11 cellular contexts compared by ENCODE assay signal in the genomic region with DNA sequence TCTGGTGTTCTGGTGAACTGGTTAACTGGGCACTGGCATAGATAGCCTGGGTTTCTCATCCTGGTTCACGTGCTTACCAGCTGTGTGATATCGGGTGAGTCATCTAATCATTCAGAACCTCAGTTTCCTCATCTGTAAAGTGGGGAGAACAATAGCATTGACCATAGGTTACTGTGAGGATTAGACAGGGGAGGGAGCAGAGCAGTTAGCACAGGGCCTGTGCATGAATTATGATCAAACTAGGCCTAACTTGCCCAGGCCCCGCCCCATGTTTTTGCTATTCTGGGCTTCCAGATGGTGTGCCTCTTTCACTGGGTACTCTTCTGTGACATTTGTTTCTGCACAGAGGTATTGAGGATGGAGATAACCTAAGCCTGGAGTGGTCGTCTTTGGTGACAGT. TPM values are rescaled to one million over a fixed set of nuclear protein-coding genes. Genes with fewer than 3 reads are reported as not detected.
DNase-seq lines count a peak whose midpoint lies in the region; ATAC-seq and TF ChIP-seq lines count a peak whose summit lies in the region.
"Had no signal": no experiment of that assay in that cellular context is flagged by ENCODE, and none has a peak within 500 bp of the region (broad histone marks: within the 10 kb centered on the region; RNA-seq: fewer than 3 reads in every experiment).

No MANE protein-coding gene starts in this region.

- H3K36me3 Mint-ChIP-seq in activated T-helper 1 cell treated with anti-CD3 and anti-CD28 coated beads, Interleukin-12 subunit alpha, Interleukin-12 subunit beta, Interleukin-2, Interleukin-4 antibody, amounts not matched to agents 30 ng/mL and 10 ng/mL and 1 ng/mL, durations not matched to agents 14 hours and 24 hours and 36 hours (ENCODE audit: low read depth) = peaks cover 4% of the 10 kb centered on the region
- H3K36me3 Mint-ChIP-seq in CD4-positive, alpha-beta memory T cell = peaks cover 0 to 3% of the 10 kb centered on the region in 2 donors

- DNase-seq in Right ventricle myocardium superior (no peak), left cardiac atrium (no peak), right atrium auricular region (ENCODE audit: low spot score) (no peak), upper lobe of right lung (no peak)
- no peak for DNase-seq in activated T-helper 1 cell treated with anti-CD3 and anti-CD28 coated beads, Interleukin-12 subunit alpha, Interleukin-12 subunit beta, Interleukin-2, Interleukin-4 antibody, amounts not matched to agents 30 ng/mL and 10 ng/mL and 1 ng/mL, durations not matched to agents 14 hours and 24 hours and 36 hours (ENCODE audit: low spot score)
- DNase-seq in CD4-positive, alpha-beta memory T cell = no peak
- no peak for DNase-seq in activated naive CD4-positive, alpha-beta T cell (lab: John Stamatoyannopoulos, UW)
- DNase-seq: activated CD8-positive, alpha-beta memory T cell treated with anti-CD3 and anti-CD28 coated beads for 24 hours; small intestine; SW 1271 had no signal

- no peak overlapping the region for H3K4me3 Mint-ChIP-seq in activated T-helper 1 cell treated with anti-CD3 and anti-CD28 coated beads, Interleukin-12 subunit alpha, Interleukin-12 subunit beta, Interleukin-2, Interleukin-4 antibody, amounts not matched to agents 30 ng/mL and 10 ng/mL and 1 ng/mL, durations not matched to agents 14 hours and 24 hours and 36 hours
- no peak overlapping the region for H3K4me3 Mint-ChIP-seq in CD4-positive, alpha-beta memory T cell

- intact Hi-C loops in Right ventricle myocardium superior (cut with DNase I) = no loop called here
- intact Hi-C loops in left cardiac atrium (cut with DNase I) = no loop called here
- intact Hi-C loops in upper lobe of right lung (cut with DNase I) = no loop called here
- intact Hi-C loops in activated T-helper 1 cell treated with anti-CD3 and anti-CD28 coated beads, Interleukin-12 subunit alpha, Interleukin-12 subunit beta, Interleukin-2, Interleukin-4 antibody, amounts not matched to agents 30 ng/mL and 10 ng/mL and 1 ng/mL, durations not matched to agents 14 hours and 24 hours and 36 hours (cut with micrococcal nuclease) = no loop called here
- intact Hi-C loops in CD4-positive, alpha-beta memory T cell (cut with micrococcal nuclease) = no loop called here

- no peaks in the 10 kb centered on the region for H3K9me3 Mint-ChIP-seq in activated T-helper 1 cell treated with anti-CD3 and anti-CD28 coated beads, Interleukin-12 subunit alpha, Interleukin-12 subunit beta, Interleukin-2, Interleukin-4 antibody, amounts not matched to agents 30 ng/mL and 10 ng/mL and 1 ng/mL, durations not matched to agents 14 hours and 24 hours and 36 hours
- no peaks in the 10 kb centered on the region for H3K9me3 Mint-ChIP-seq in CD4-positive, alpha-beta memory T cell

- H3K9me3 ChIP-seq in right atrium auricular region (no peaks in the 10 kb centered on the region), upper lobe of right lung (no peaks in the 10 kb centered on the region)
- H3K9me3 ChIP-seq in CD4-positive, alpha-beta memory T cell (ENCODE audit: control insufficient read depth in 1 of 2, low read length in 2 of 2) = no peaks in the 10 kb centered on the region

- H3K4me1 Mint-ChIP-seq in activated T-helper 1 cell treated with anti-CD3 and anti-CD28 coated beads, Interleukin-12 subunit alpha, Interleukin-12 subunit beta, Interleukin-2, Interleukin-4 antibody, amounts not matched to agents 30 ng/mL and 10 ng/mL and 1 ng/mL, durations not matched to agents 14 hours and 24 hours and 36 hours (ENCODE audit: low read depth) = peaks cover 39% of the 10 kb centered on the region
- H3K4me1 Mint-ChIP-seq in CD4-positive, alpha-beta memory T cell = peaks cover 16 to 41% (median 33%) of the 10 kb centered on the region in 4 donors

- no peaks in the 10 kb centered on the region for H3K36me3 ChIP-seq in right atrium auricular region
- H3K36me3 ChIP-seq in upper lobe of right lung = no peaks in the 10 kb centered on the region
- H3K36me3 ChIP-seq in CD4-positive, alpha-beta memory T cell (ENCODE audit: insufficient read depth, low read length) = no peaks in the 10 kb centered on the region

- H3K27ac ChIP-seq in right atrium auricular region = peak overlapping the region; percentile 17 to 62
- peak overlapping the region; percentile 58 for H3K27ac ChIP-seq in upper lobe of right lung
- H3K27ac ChIP-seq in CD4-positive, alpha-beta memory T cell (ENCODE audit: low read depth, low read length) = no peak overlapping the region

- H3K27ac Mint-ChIP-seq in activated T-helper 1 cell treated with anti-CD3 and anti-CD28 coated beads, Interleukin-12 subunit alpha, Interleukin-12 subunit beta, Interleukin-2, Interleukin-4 antibody, amounts not matched to agents 30 ng/mL and 10 ng/mL and 1 ng/mL, durations not matched to agents 14 hours and 24 hours and 36 hours = no peak overlapping the region
- no peak overlapping the region for H3K27ac Mint-ChIP-seq in CD4-positive, alpha-beta memory T cell

- CTCF ChIA-PET in CD4-positive, alpha-beta memory T cell (lab: Charles Lee; ENCODE audit: partially characterized antibody) = no interaction called here

- peaks cover 21% of the 10 kb centered on the region for H3K27me3 Mint-ChIP-seq in activated T-helper 1 cell treated with anti-CD3 and anti-CD28 coated beads, Interleukin-12 subunit alpha, Interleukin-12 subunit beta, Interleukin-2, Interleukin-4 antibody, amounts not matched to agents 30 ng/mL and 10 ng/mL and 1 ng/mL, durations not matched to agents 14 hours and 24 hours and 36 hours (ENCODE audit: insufficient read depth)
- H3K27me3 Mint-ChIP-seq in CD4-positive, alpha-beta memory T cell = no peaks in the 10 kb centered on the region

- H3K4me3 ChIP-seq in right atrium auricular region = no peak overlapping the region
- no peak overlapping the region for H3K4me3 ChIP-seq in upper lobe of right lung
- no peak overlapping the region for H3K4me3 ChIP-seq in CD4-positive, alpha-beta memory T cell (ENCODE audit: low read length in 2 of 2)

- TF ChIP-seq CTCF in right atrium auricular region (IDR thresholded peaks at IDR 0.05) (no peak), upper lobe of right lung (IDR thresholded peaks at IDR 0.05) (no peak)

- ATAC-seq in Right ventricle myocardium superior (ENCODE audit: poor library complexity) (peak; percentile 4), left cardiac atrium (no peak), SK-N-SH treated with all-trans-retinoic acid at 6 μM for 48 hours (peak; percentile 12), upper lobe of right lung (no peak)

- POLR2A ChIA-PET in CD4-positive, alpha-beta memory T cell (lab: Charles Lee; ENCODE audit: partially characterized antibody) = no interaction called here

- H3K4me1 ChIP-seq in right atrium auricular region = peaks cover 0 to 35% of the 10 kb centered on the region in 2 donors
- H3K4me1 ChIP-seq in upper lobe of right lung = peaks cover 29% of the 10 kb centered on the region
- H3K4me1 ChIP-seq in CD4-positive, alpha-beta memory T cell (ENCODE audit: insufficient read depth, low read length) = peaks cover 33% of the 10 kb centered on the region

- H3K27me3 ChIP-seq in right atrium auricular region (no peaks in the 10 kb centered on the region), upper lobe of right lung (no peaks in the 10 kb centered on the region)
- H3K27me3 ChIP-seq in CD4-positive, alpha-beta memory T cell (ENCODE audit: insufficient read depth, low read length) = no peaks in the 10 kb centered on the region

TF ChIP-seq in SK-N-SH treated with all-trans-retinoic acid at 6 μM for 48 hours, 23 proteins besides CTCF, POLR2A, EP300 and RAD21:
- TF ChIP-seq PPARA (CRISPR knock-in tag; IDR thresholded peaks at IDR 0.05; ENCODE audit: borderline replicate concordance) = no peak

RNA-seq across cellular contexts. Expression of gene KLHL36, which starts 4.6 kb away (rescaled TPM):
- total RNA-seq in Right ventricle myocardium superior (66.1 TPM), left cardiac atrium (10 to 100 TPM; 35.8 to 47.0 TPM), right atrium auricular region (10 to 100 TPM; 36.2 to 44.1 TPM), upper lobe of right lung (56.3 TPM)
- 39.3 and 42.6 TPM in 2 replicates for total RNA-seq in activated T-helper 1 cell treated with anti-CD3 and anti-CD28 coated beads, Interleukin-12 subunit alpha, Interleukin-12 subunit beta, Interleukin-2, Interleukin-4 antibody, amounts not matched to agents 30 ng/mL and 10 ng/mL and 1 ng/mL, durations not matched to agents 14 hours and 24 hours and 36 hours
- 100 to 1,000 TPM; 131 to 149 TPM for total RNA-seq in CD4-positive, alpha-beta memory T cell
- polyA plus RNA-seq in CD4-positive, alpha-beta memory T cell = 10 to 100 TPM; 28.2 to 43.0 TPM

RNA-seq across cellular contexts. Expression of gene COTL1, which starts 25.8 kb away (rescaled TPM):
- total RNA-seq in Right ventricle myocardium superior (14.4 TPM), left cardiac atrium (10 to 100 TPM; 37.3 to 43.9 TPM), right atrium auricular region (10 to 100 TPM in 1 of 2 donors, 1 to 10 TPM in 1; 8.0 to 27.1 TPM), upper lobe of right lung (129 TPM)
- total RNA-seq in activated T-helper 1 cell treated with anti-CD3 and anti-CD28 coated beads, Interleukin-12 subunit alpha, Interleukin-12 subunit beta, Interleukin-2, Interleukin-4 antibody, amounts not matched to agents 30 ng/mL and 10 ng/mL and 1 ng/mL, durations not matched to agents 14 hours and 24 hours and 36 hours = 531 and 535 TPM in 2 replicates
- 100 to 1,000 TPM; 181 to 186 TPM for total RNA-seq in CD4-positive, alpha-beta memory T cell
- 100 to 1,000 TPM; 589 to 683 TPM for polyA plus RNA-seq in CD4-positive, alpha-beta memory T cell

RNA-seq across cellular contexts. Expression of gene USP10, which starts 56.1 kb away (rescaled TPM):
- total RNA-seq in Right ventricle myocardium superior (70.6 TPM), left cardiac atrium (10 to 100 TPM; 66.7 to 70.7 TPM), right atrium auricular region (10 to 100 TPM; 44.9 to 52.3 TPM), upper lobe of right lung (59.6 TPM)
- 153 and 159 TPM in 2 replicates for total RNA-seq in activated T-helper 1 cell treated with anti-CD3 and anti-CD28 coated beads, Interleukin-12 subunit alpha, Interleukin-12 subunit beta, Interleukin-2, Interleukin-4 antibody, amounts not matched to agents 30 ng/mL and 10 ng/mL and 1 ng/mL, durations not matched to agents 14 hours and 24 hours and 36 hours
- 10 to 100 TPM; 89.0 to 93.2 TPM for total RNA-seq in CD4-positive, alpha-beta memory T cell
- polyA plus RNA-seq in CD4-positive, alpha-beta memory T cell = 100 to 1,000 TPM; 269 to 419 TPM

Comparison
In these comparisons a context has a peak if more than half of its experiments do, and no peak if none do; other contexts are left out.
1. ATAC-seq: peak in Right ventricle myocardium superior (single experiment) and SK-N-SH treated with all-trans-retinoic acid at 6 μM for 48 hours (single experiment); none in left cardiac atrium (0 of 2) and upper lobe of right lung (single experiment).